1 cellular context compared by ENCODE assay signal in the genomic region with DNA sequence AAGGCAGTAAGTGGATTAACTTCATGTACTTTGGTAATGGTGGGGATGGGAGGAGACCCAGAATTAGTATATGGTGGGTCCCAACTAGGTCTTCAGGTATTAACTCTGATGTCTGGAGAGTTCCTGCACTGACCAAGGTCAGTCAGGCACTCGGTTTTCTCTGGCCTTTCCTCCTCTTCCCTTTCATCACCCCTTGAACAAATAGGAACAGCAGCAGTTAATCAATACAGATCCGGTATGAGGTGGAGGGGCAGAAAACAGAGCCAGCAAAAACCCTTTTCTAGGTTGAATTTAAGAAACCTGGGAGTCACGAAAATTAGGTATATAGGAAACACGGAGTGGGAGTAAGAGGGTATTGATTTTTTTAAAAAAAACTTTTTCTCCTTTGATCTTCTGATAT.
TF ChIP-seq lines count a peak whose summit lies in the region.

No MANE protein-coding gene starts in this region.

TF ChIP-seq in HepG2, 621 proteins besides CTCF, POLR2A, EP300 and RAD21 (continued from another document and continues in another):
- TF ChIP-seq, protein P1, sequence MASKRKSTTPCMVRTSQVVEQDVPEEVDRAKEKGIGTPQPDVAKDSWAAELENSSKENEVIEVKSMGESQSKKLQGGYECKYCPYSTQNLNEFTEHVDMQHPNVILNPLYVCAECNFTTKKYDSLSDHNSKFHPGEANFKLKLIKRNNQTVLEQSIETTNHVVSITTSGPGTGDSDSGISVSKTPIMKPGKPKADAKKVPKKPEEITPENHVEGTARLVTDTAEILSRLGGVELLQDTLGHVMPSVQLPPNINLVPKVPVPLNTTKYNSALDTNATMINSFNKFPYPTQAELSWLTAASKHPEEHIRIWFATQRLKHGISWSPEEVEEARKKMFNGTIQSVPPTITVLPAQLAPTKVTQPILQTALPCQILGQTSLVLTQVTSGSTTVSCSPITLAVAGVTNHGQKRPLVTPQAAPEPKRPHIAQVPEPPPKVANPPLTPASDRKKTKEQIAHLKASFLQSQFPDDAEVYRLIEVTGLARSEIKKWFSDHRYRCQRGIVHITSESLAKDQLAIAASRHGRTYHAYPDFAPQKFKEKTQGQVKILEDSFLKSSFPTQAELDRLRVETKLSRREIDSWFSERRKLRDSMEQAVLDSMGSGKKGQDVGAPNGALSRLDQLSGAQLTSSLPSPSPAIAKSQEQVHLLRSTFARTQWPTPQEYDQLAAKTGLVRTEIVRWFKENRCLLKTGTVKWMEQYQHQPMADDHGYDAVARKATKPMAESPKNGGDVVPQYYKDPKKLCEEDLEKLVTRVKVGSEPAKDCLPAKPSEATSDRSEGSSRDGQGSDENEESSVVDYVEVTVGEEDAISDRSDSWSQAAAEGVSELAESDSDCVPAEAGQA (IDR thresholded peaks at IDR 0.05; ENCODE audit: low read depth): no peak
- TF ChIP-seq, protein P1 (CRISPR knock-in tag; IDR thresholded peaks at IDR 0.05; ENCODE audit: borderline replicate concordance): no peak
- TF ChIP-seq ZNF530 (CRISPR knock-in tag; IDR thresholded peaks at IDR 0.05; ENCODE audit: low read depth) (no peak), DNMT1 (CRISPR knock-in tag; IDR thresholded peaks at IDR 0.05) (no peak), CREM (IDR thresholded peaks at IDR 0.05) (peak; percentile 21; the same call in 1 of the 2 replicates), CREM (CRISPR knock-in tag; IDR thresholded peaks at IDR 0.05) (no peak), PAWR (CRISPR knock-in tag; IDR thresholded peaks at IDR 0.05; ENCODE audit: borderline replicate concordance) (no peak), CC2D1A (CRISPR knock-in tag; IDR thresholded peaks at IDR 0.05) (no peak), ETV5 (CRISPR knock-in tag; IDR thresholded peaks at IDR 0.05; ENCODE audit: borderline replicate concordance) (peak; percentile 94), ZNF773 (CRISPR knock-in tag; IDR thresholded peaks at IDR 0.05; ENCODE audit: borderline replicate concordance) (no peak), SIX1 (CRISPR knock-in tag; IDR thresholded peaks at IDR 0.05; ENCODE audit: borderline replicate concordance) (peak; percentile 37; the same call in 1 of the 2 replicates), RXRB (CRISPR knock-in tag; IDR thresholded peaks at IDR 0.05; ENCODE audit: borderline replicate concordance) (peak; percentile 50; the same call in 1 of the 2 replicates), KDM1A (CRISPR knock-in tag; IDR thresholded peaks at IDR 0.05) (0 out of 2 replicates have a peak, but pooled peaks have one; percentile 24), DPF2 (CRISPR knock-in tag; IDR thresholded peaks at IDR 0.05; ENCODE audit: borderline replicate concordance, low read depth) (peak; percentile 78; the same call in 1 of the 2 replicates), ELF1 (CRISPR knock-in tag; IDR thresholded peaks at IDR 0.05) (0 out of 2 replicates have a peak, but pooled peaks have one; percentile 11), ZNF124 (CRISPR knock-in tag; IDR thresholded peaks at IDR 0.05) (0 out of 2 replicates have a peak, but pooled peaks have one; percentile 34), SOX13 (IDR thresholded peaks at IDR 0.05) (no peak), SOX13 (CRISPR knock-in tag; conservative IDR thresholded peaks at IDR 0.05 in 1 of 2, IDR thresholded peaks at IDR 0.05 in 1 of 2) (no peak), TCF7 (IDR thresholded peaks at IDR 0.05; ENCODE audit: low read depth) (peak; percentile 76), HDAC1 (CRISPR knock-in tag; IDR thresholded peaks at IDR 0.05) (peak; percentile 64), XRCC5 (optimal IDR thresholded peaks at IDR 0.05; ENCODE audit: low read length) (no peak), FOXP1 (IDR thresholded peaks at IDR 0.05) (no peak), FOXP1 (CRISPR knock-in tag; IDR thresholded peaks at IDR 0.05) (peak; percentile 24; the same call in 1 of the 2 replicates), REXO4 (CRISPR knock-in tag; IDR thresholded peaks at IDR 0.05; ENCODE audit: borderline replicate concordance) (no peak), HMG20A (CRISPR knock-in tag; IDR thresholded peaks at IDR 0.05; ENCODE audit: borderline replicate concordance) (peak; percentile 29; the same call in 1 of the 2 replicates), DNMT3B (CRISPR knock-in tag; conservative IDR thresholded peaks at IDR 0.05) (no peak), ZEB1 (IDR thresholded peaks at IDR 0.05; ENCODE audit: insufficient replicate concordance, low read depth) (no peak), ZBTB7A (CRISPR knock-in tag; IDR thresholded peaks at IDR 0.05) (no peak; the same call in 1 of the 2 replicates), IKZF1 (IDR thresholded peaks at IDR 0.05) (no peak), PAX8 (CRISPR knock-in tag; IDR thresholded peaks at IDR 0.05; ENCODE audit: borderline replicate concordance) (no peak), NFIC (IDR thresholded peaks at IDR 0.05; ENCODE audit: low read length) (peak; percentile 70; the same call in 1 of the 2 replicates), ZNF383 (CRISPR knock-in tag; IDR thresholded peaks at IDR 0.05; ENCODE audit: borderline replicate concordance) (no peak)
- TF ChIP-seq, protein P2, sequence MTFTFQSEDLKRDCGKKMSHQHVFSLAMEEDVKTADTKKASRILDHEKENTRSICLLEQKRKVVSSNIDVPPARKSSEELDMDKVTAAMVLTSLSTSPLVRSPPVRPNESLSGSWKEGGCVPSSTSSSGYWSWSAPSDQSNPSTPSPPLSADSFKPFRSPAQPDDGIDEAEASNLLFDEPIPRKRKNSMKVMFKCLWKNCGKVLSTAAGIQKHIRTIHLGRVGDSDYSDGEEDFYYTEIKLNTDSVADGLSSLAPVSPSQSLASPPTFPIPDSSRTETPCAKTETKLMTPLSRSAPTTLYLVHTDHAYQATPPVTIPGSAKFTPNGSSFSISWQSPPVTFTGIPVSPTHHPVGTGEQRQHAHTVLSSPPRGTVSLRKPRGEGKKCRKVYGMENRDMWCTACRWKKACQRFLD (CRISPR knock-in tag; IDR thresholded peaks at IDR 0.05; ENCODE audit: borderline replicate concordance): no peak
- TF ChIP-seq, protein P3, sequence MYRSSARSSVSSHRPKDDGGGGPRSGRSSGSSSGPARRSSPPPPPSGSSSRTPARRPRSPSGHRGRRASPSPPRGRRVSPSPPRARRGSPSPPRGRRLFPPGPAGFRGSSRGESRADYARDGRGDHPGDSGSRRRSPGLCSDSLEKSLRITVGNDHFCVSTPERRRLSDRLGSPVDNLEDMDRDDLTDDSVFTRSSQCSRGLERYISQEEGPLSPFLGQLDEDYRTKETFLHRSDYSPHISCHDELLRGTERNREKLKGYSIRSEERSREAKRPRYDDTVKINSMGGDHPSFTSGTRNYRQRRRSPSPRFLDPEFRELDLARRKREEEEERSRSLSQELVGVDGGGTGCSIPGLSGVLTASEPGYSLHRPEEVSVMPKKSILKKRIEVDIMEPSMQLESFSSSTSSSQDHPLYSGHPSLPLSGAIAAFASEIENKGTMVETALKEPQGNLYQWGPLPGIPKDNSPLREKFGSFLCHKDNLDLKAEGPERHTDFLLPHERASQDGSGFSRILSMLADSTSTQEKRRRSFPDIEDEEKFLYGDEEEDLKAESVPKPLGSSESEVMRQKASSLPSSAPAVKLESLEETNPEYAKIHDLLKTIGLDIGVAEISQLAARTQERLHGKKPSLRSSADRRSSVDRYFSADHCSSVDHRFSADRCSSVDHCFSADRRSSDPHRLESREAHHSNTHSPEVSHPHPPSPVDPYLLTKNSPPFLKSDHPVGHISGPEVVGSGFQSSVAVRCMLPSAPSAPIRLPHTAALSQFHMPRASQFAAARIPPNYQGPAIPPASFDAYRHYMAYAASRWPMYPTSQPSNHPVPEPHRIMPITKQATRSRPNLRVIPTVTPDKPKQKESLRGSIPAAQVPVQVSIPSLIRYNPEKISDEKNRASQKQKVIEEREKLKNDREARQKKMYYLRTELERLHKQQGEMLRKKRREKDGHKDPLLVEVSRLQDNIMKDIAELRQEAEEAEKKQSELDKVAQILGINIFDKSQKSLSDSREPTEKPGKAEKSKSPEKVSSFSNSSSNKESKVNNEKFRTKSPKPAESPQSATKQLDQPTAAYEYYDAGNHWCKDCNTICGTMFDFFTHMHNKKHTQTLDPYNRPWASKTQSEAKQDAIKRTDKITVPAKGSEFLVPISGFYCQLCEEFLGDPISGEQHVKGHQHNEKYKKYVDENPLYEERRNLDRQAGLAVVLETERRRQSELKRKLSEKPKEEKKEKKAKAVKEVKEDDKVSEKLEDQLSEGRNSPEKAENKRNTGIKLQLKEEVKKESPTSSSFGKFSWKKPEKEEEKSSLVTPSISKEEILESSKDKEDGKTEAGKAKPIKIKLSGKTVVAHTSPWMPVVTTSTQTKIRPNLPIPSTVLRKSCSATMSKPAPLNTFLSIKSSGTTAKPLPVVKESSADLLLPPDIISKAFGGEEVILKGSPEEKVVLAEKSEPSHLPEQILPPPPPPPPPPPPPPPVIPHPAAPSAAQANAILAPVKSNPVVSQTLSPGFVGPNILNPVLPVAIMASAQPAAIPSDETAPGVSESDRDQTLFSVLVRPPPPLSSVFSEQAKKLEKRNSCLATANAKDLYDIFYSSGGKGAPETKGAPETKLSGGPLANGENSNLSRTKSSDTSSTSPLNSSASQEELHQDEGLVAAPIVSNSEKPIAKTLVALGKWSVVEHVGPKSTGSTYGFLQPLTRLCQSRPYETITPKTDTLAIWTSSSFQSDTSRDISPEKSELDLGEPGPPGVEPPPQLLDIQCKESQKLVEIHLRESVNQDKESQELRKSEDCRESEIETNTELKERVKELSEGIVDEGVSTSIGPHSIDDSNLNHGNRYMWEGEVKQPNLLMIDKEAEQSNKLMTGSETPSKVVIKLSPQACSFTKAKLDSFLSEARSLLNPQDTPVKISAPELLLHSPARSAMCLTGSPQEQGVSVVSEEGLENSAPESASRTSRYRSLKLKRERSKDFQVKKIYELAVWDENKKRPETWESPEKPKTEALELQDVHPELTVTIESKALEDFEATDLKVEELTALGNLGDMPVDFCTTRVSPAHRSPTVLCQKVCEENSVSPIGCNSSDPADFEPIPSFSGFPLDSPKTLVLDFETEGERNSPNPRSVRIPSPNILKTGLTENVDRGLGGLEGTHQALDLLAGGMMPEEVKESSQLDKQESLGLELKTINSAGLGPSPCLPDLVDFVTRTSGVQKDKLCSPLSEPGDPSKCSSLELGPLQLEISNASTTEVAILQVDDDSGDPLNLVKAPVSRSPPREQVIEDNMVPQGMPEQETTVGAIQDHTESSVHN (CRISPR knock-in tag; IDR thresholded peaks at IDR 0.05): no peak
- TF ChIP-seq, protein P4, sequence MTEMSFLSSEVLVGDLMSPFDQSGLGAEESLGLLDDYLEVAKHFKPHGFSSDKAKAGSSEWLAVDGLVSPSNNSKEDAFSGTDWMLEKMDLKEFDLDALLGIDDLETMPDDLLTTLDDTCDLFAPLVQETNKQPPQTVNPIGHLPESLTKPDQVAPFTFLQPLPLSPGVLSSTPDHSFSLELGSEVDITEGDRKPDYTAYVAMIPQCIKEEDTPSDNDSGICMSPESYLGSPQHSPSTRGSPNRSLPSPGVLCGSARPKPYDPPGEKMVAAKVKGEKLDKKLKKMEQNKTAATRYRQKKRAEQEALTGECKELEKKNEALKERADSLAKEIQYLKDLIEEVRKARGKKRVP (CRISPR knock-in tag; IDR thresholded peaks at IDR 0.05): peak in 1 of 2 experiments; percentile 44; a peak in 1 of 4 replicates
- TF ChIP-seq, protein P5, sequence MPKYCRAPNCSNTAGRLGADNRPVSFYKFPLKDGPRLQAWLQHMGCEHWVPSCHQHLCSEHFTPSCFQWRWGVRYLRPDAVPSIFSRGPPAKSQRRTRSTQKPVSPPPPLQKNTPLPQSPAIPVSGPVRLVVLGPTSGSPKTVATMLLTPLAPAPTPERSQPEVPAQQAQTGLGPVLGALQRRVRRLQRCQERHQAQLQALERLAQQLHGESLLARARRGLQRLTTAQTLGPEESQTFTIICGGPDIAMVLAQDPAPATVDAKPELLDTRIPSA (CRISPR knock-in tag; IDR thresholded peaks at IDR 0.05; ENCODE audit: borderline replicate concordance): no peak
- TF ChIP-seq, protein P6, sequence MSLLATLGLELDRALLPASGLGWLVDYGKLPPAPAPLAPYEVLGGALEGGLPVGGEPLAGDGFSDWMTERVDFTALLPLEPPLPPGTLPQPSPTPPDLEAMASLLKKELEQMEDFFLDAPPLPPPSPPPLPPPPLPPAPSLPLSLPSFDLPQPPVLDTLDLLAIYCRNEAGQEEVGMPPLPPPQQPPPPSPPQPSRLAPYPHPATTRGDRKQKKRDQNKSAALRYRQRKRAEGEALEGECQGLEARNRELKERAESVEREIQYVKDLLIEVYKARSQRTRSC (CRISPR knock-in tag; IDR thresholded peaks at IDR 0.05; ENCODE audit: low read depth): no peak
- TF ChIP-seq, protein P7, sequence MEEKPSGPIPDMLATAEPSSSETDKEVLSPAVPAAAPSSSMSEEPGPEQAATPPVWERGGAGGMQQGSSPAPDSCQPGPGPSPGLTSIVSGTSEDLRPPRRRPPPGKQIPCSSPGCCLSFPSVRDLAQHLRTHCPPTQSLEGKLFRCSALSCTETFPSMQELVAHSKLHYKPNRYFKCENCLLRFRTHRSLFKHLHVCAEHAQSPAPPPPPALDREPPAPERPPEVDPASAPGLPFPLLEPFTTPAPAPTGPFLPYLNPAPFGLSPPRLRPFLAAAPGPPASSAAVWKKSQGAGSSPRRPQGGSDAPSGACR (CRISPR knock-in tag; IDR thresholded peaks at IDR 0.05): no peak
- TF ChIP-seq, protein P8, sequence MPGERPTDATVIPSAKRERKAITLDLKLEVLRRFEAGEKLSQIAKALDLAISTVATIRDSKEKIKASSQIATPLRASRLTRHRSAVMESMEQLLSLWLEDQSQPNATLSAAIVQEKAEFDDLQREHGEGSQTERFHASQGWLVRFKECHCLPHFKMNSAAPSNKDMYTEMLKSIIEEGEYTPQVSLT (CRISPR knock-in tag; IDR thresholded peaks at IDR 0.05; ENCODE audit: borderline replicate concordance, low read depth): no peak
- TF ChIP-seq, protein P9, sequence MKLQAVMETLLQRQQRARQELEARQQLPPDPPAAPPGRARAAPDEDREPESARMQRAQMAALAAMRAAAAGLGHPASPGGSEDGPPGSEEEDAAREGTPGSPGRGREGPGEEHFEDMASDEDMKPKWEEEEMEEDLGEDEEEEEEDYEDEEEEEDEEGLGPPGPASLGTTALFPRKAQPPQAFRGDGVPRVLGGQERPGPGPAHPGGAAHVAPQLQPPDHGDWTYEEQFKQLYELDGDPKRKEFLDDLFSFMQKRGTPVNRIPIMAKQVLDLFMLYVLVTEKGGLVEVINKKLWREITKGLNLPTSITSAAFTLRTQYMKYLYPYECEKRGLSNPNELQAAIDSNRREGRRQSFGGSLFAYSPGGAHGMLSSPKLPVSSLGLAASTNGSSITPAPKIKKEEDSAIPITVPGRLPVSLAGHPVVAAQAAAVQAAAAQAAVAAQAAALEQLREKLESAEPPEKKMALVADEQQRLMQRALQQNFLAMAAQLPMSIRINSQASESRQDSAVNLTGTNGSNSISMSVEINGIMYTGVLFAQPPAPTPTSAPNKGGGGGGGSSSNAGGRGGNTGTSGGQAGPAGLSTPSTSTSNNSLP (IDR thresholded peaks at IDR 0.05; ENCODE audit: low read depth, low read length): no peak
